8 cellular contexts compared by ENCODE assay signal in the genomic region with DNA sequence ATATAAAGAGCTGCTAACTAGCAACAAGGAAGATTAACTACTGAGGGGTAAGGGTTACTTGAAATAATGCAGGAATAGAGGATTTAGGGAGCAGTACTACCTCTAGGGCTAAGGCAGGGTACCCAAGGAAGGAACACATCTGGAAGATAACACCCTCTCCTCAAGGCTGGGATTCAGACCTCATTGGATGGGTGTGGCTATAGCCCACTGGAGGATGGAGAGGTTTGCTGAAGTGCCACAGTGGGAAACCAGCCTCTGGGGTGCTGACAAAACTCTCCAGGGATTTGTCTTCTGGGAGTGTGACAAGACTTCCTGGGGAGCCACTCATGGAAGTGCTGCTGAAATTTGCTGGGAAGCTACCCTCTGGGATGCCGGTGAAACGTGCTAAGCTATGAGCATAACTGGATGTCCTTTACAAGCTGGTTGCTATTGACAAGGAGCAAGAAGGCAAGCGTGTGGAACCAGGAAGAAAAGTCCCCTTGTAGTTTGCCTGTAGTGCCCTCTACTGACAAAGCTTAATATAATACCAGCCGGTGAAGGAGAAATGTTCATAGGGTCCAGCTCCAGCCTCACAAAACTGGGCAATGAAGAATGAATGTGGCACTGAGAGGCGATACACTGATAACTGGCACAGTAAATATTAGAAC.
DNase-seq lines count a peak whose midpoint lies in the region; ATAC-seq and TF ChIP-seq lines count a peak whose summit lies in the region.

No MANE protein-coding gene starts in this region.

- DNase-seq in left ventricle myocardium inferior (no peak), right atrium auricular region (ENCODE audit: low spot score) (no peak), HFF-Myc (ENCODE audit: extremely low read depth, low read depth) (peak; percentile 64), NCI-H446 treated with DMSO at 0.1 percent for 48 hours (lab: John Stamatoyannopoulos, UW) (peak; percentile 28), amniotic stem cell (lab: John Stamatoyannopoulos, UW) (peak; percentile 14), mesenteric fat pad (ENCODE audit: low spot score) (no peak)

- H3K27ac ChIP-seq in left ventricle myocardium inferior (replicated peaks) (no peak overlapping the region), right atrium auricular region (no peak overlapping the region), liver (ENCODE audit: low read depth in 1 of 2, low read length in 2 of 2) (no peak overlapping the region)

- intact Hi-C loops in left ventricle myocardium inferior (cut with micrococcal nuclease) = no loop called here

- H3K27me3 ChIP-seq in left ventricle myocardium inferior (ENCODE audit: low read depth) (no peaks in the 10 kb centered on the region), right atrium auricular region (no peaks in the 10 kb centered on the region), liver (ENCODE audit: control insufficient read depth in 4 of 4, insufficient read depth in 4 of 4, low read length in 3 of 4) (no peaks in the 10 kb centered on the region)

- no peaks in the 10 kb centered on the region for H3K36me3 ChIP-seq in left ventricle myocardium inferior
- no peaks in the 10 kb centered on the region for H3K36me3 ChIP-seq in right atrium auricular region
- no peaks in the 10 kb centered on the region for H3K36me3 ChIP-seq in liver (ENCODE audit: control insufficient read depth in 4 of 4, insufficient read depth in 3 of 4, low read depth in 1 of 4, low read length in 3 of 4)

- H3K9ac ChIP-seq in liver (ENCODE audit: low read depth in 1 of 2, low read length in 2 of 2) = no peak overlapping the region

- peak; percentile 54 for TF ChIP-seq CTCF in left ventricle myocardium inferior (IDR thresholded peaks at IDR 0.05; ENCODE audit: borderline replicate concordance)
- TF ChIP-seq CTCF in right atrium auricular region (IDR thresholded peaks at IDR 0.05) = peak in 1 of 2 donors; percentile 51
- peak; percentile 55 for TF ChIP-seq CTCF in HFF-Myc (IDR thresholded peaks at IDR 0.05; ENCODE audit: low read depth, low read length, missing control alignments)
- peak; percentile 39 for TF ChIP-seq CTCF in liver (IDR thresholded peaks at IDR 0.05; ENCODE audit: low read depth, low read length, missing input control)

- 64% methylated on average over 5 of the region's 5 CpGs for WGBS in liver

- H3K4me1 ChIP-seq in left ventricle myocardium inferior (no peaks in the 10 kb centered on the region), right atrium auricular region (no peaks in the 10 kb centered on the region), liver (ENCODE audit: control insufficient read depth in 4 of 4, insufficient read depth in 4 of 4, low read length in 3 of 4) (no peaks in the 10 kb centered on the region)

- no peak overlapping the region for H3K4me3 ChIP-seq in left ventricle myocardium inferior
- no peak overlapping the region for H3K4me3 ChIP-seq in right atrium auricular region
- H3K4me3 ChIP-seq in HFF-Myc (replicated peaks; ENCODE audit: low read depth, low read length) = no peak overlapping the region
- no peak overlapping the region for H3K4me3 ChIP-seq in liver (ENCODE audit: low read depth in 1 of 3, low read length in 3 of 3)

- peak; percentile 74 to 82 for TF ChIP-seq RAD21 in liver (IDR thresholded peaks at IDR 0.05)

- H3K9me3 ChIP-seq in left ventricle myocardium inferior (replicated peaks) (peaks cover 18% of the 10 kb centered on the region), right atrium auricular region (peaks cover 0 to 7% of the 10 kb centered on the region in 2 donors), liver (ENCODE audit: control insufficient read depth in 4 of 4, low read length in 3 of 4) (no peaks in the 10 kb centered on the region)

- no peak for ATAC-seq in HG02610 (IDR thresholded peaks at IDR 0.05; ENCODE audit: unreplicated experiment)

TF ChIP-seq in liver, 16 proteins besides CTCF, POLR2A, EP300 and RAD21:
- no peak for TF ChIP-seq FOXA2 (IDR thresholded peaks at IDR 0.05)
- TF ChIP-seq, protein P1, sequence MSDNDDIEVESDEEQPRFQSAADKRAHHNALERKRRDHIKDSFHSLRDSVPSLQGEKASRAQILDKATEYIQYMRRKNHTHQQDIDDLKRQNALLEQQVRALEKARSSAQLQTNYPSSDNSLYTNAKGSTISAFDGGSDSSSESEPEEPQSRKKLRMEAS (IDR thresholded peaks at IDR 0.05) = no peak
- no peak for TF ChIP-seq SP1 (IDR thresholded peaks at IDR 0.05)
- TF ChIP-seq HNF4G (IDR thresholded peaks at IDR 0.05) = no peak
- TF ChIP-seq YY1 (IDR thresholded peaks at IDR 0.05) = no peak
- TF ChIP-seq JUND (IDR thresholded peaks at IDR 0.05) = no peak
- TF ChIP-seq EGR1 (IDR thresholded peaks at IDR 0.05; ENCODE audit: low read depth in 2 of 2) = no peak
- no peak for TF ChIP-seq TAF1 (conservative IDR thresholded peaks at IDR 0.05)
- TF ChIP-seq, protein P2, sequence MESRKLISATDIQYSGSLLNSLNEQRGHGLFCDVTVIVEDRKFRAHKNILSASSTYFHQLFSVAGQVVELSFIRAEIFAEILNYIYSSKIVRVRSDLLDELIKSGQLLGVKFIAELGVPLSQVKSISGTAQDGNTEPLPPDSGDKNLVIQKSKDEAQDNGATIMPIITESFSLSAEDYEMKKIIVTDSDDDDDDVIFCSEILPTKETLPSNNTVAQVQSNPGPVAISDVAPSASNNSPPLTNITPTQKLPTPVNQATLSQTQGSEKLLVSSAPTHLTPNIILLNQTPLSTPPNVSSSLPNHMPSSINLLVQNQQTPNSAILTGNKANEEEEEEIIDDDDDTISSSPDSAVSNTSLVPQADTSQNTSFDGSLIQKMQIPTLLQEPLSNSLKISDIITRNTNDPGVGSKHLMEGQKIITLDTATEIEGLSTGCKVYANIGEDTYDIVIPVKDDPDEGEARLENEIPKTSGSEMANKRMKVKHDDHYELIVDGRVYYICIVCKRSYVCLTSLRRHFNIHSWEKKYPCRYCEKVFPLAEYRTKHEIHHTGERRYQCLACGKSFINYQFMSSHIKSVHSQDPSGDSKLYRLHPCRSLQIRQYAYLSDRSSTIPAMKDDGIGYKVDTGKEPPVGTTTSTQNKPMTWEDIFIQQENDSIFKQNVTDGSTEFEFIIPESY (IDR thresholded peaks at IDR 0.05) = no peak
- TF ChIP-seq FOXA1 (IDR thresholded peaks at IDR 0.05) = no peak
- TF ChIP-seq GABPA (IDR thresholded peaks at IDR 0.05 in 1 of 2, conservative IDR thresholded peaks at IDR 0.05 in 1 of 2) = no peak

Comparison
In these comparisons a context has a peak if more than half of its experiments do, and no peak if none do; other contexts are left out.
1. DNase-seq: peak in HFF-Myc (single experiment), NCI-H446 treated with DMSO at 0.1 percent for 48 hours (single experiment) and amniotic stem cell (single experiment); none in left ventricle myocardium inferior (single experiment), right atrium auricular region (single experiment) and mesenteric fat pad (single experiment).